Comparison of ENCODE assay signal across 11 cellular contexts in the genomic region with DNA sequence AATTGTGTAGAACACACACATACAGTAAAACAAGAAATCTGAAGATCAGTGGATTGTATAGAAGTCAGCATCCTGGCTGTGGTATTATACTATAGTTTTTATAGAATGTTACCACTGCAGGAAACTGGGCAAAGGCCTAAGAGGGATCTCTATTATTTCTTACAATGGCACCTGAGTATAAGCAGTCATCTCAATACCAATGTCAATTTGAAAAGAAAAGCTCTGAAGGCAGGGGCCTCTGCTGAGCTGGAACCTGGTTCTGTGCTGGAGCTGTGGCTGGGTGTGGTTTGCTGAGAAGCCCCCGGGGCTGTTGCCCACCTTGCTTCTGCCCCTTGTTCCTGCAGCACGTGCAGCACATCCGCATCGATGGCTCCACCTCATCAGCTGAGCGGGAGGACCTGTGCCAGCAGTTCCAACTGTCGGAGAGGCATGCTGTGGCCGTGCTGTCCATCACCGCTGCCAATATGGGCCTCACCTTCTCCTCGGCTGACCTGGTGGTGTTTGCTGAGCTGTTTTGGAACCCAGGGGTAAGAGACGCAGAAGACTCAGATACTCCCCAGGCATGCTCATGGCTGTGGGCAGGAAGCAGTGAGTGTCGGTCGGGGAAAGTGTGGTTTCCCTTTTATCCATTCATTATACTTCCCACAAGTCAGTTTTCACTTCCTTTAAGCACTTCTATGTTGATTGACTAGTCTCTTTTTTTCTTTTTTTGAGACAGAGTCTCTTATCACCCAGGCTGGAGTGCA. TPM values are rescaled to one million over a fixed set of nuclear protein-coding genes. Genes with fewer than 3 reads are reported as not detected.
A peak's percentile ranks its signal among the peaks of the same experiment; 100 is the strongest.
DNase-seq lines count a peak whose midpoint lies in the region; ATAC-seq lines count a peak whose summit lies in the region.
"Had no signal": no experiment of that assay in that cellular context is flagged by ENCODE, and none has a peak within 500 bp of the region (broad histone marks: within the 10 kb centered on the region; RNA-seq: fewer than 3 reads in every experiment).

No MANE protein-coding gene starts in this region.

- no peaks in the 10 kb centered on the region for H3K9me3 Mint-ChIP-seq in activated naive CD8-positive, alpha-beta T cell (ENCODE audit: low read depth)
- H3K9me3 Mint-ChIP-seq: neural crest cell had no signal

- H3K4me3 Mint-ChIP-seq in activated naive CD8-positive, alpha-beta T cell: peak overlapping the region; percentile 8
- H3K4me3 Mint-ChIP-seq: neural crest cell had no signal

- H3K27me3 Mint-ChIP-seq in activated naive CD8-positive, alpha-beta T cell: no peaks in the 10 kb centered on the region

- peak; percentile 80 for DNase-seq in GDM1 (lab: John Stamatoyannopoulos, UW)
- DNase-seq in NCI-H446 (lab: John Stamatoyannopoulos, UW): no peak
- DNase-seq in cerebellum (ENCODE audit: low spot score): no peak
- DNase-seq: esophagus squamous epithelium, Karpas-422 had no signal

- H3K4me1 Mint-ChIP-seq in activated naive CD8-positive, alpha-beta T cell (ENCODE audit: low read depth): peaks cover 14% of the 10 kb centered on the region

- peak overlapping the region; percentile 61 for H3K27ac Mint-ChIP-seq in activated naive CD8-positive, alpha-beta T cell

- H3K36me3 Mint-ChIP-seq in activated naive CD8-positive, alpha-beta T cell: no peaks in the 10 kb centered on the region

- ATAC-seq in GM21381 (IDR thresholded peaks at IDR 0.05; ENCODE audit: unreplicated experiment) (peak; percentile 87), HG03558 (IDR thresholded peaks at IDR 0.05; ENCODE audit: extremely low read depth, unreplicated experiment) (peak; percentile 51), HG02970 (IDR thresholded peaks at IDR 0.05; ENCODE audit: low FRiP score, unreplicated experiment) (no peak), HG02840 (IDR thresholded peaks at IDR 0.05; ENCODE audit: low FRiP score, unreplicated experiment) (no peak)

RNA-seq across cellular contexts. Expression of gene RPL37A, which starts 23.5 kb away (rescaled TPM):
- total RNA-seq in cerebellum: 1,512 TPM

Comparison
In these comparisons a context has a peak if more than half of its experiments do, and no peak if none do; other contexts are left out.
1. ATAC-seq: peak in GM21381 (single experiment) and HG03558 (single experiment); none in HG02970 (single experiment) and HG02840 (single experiment).